Comparison of ENCODE assay signal across 39 cellular contexts in the genomic region with DNA sequence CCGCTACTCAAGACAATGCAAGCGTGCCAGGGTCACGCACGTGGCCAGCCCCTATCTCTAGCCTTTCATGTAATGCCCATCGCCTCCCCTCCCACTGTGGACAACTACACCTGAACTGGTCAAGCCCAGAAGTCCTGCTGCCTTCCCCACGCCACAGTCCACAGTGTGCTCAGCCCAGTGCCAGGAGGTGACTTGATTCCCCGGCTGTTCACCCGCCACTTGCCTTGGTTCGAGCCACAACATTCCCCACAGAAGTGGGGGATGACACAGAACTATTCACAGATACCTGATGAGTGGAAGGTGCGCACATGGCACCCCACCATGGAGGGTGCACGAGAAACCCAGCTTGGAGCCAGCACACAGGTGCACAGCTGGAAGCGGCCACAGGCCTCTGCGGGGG. TPM values are rescaled to one million over a fixed set of nuclear protein-coding genes. Genes with fewer than 3 reads are reported as not detected.
"Had no signal": no experiment of that assay in that cellular context is flagged by ENCODE, and none has a peak within 500 bp of the region (broad histone marks: within the 10 kb centered on the region; RNA-seq: fewer than 3 reads in every experiment).

No MANE protein-coding gene starts in this region.

- H3K27me3 ChIP-seq: MG63, Peyer's patch had no signal

- H3K27me3 Mint-ChIP-seq: activated B cell treated with CpG ODN at 0.5 μM for 24 hours; activated CD4-positive, alpha-beta memory T cell treated with anti-CD3 and anti-CD28 coated beads for 36 hours; activated naive CD4-positive, alpha-beta T cell treated with anti-CD3 and anti-CD28 coated beads, Interleukin-2, amount 50 U/mL, for 24 hours; activated naive CD8-positive, alpha-beta T cell treated with anti-CD3 and anti-CD28 coated beads, Interleukin-2, amount 50 U/mL, for 24 hours; activated T-helper 17 cell treated with anti-CD3 and anti-CD28 coated beads, Interleukin-2, amount 50 U/mL, for 72 hours; brain had no signal

- DNase-seq: activated B cell treated with CpG ODN at 0.5 μM for 24 hours; activated CD4-positive, alpha-beta memory T cell treated with anti-CD3 and anti-CD28 coated beads for 36 hours; activated CD4-positive, alpha-beta T cell treated with anti-CD3 and anti-CD28 coated beads for 4 hours; activated CD4-positive, alpha-beta T cell treated with anti-CD3 and anti-CD28 coated beads, Interleukin-2, amount 50 U/mL, for 1 hour; activated CD4-positive, CD25-positive, alpha-beta regulatory T cell treated with anti-CD3 and anti-CD28 coated beads, Interleukin-2, amount 50 U/mL, for 72 hours; activated effector memory CD4-positive, alpha-beta T cell treated with anti-CD3 and anti-CD28 coated beads, Interleukin-2, amount 50 U/mL, for 16 hours; activated naive CD4-positive, alpha-beta T cell treated with Interleukin-2 at 50 U/mL for 16 hours; activated naive CD8-positive, alpha-beta T cell treated with anti-CD3 and anti-CD28 coated beads, Interleukin-2, amount 50 U/mL, for 24 hours; activated T-cell treated with anti-CD3 and anti-CD28 coated beads, Interleukin-2, amount 50 U/mL, for 1 hour; activated T-cell treated with anti-CD3 and anti-CD28 coated beads, Interleukin-2, amount 50 U/mL, for 72 hours; anterior cingulate cortex; caudate nucleus; Kasumi-1; KG1; MG63; NCI-H1048; NCI-H1105 treated with DMSO at 0.1 percent for 48 hours; NCI-H1436; NCI-H1694; NCI-H2029; NCI-H345; NCI-H524 treated with DMSO at 0.1 percent for 48 hours; NK-92 treated with Interleukin-12 subunit alpha and Interleukin-12 subunit beta, amount 100 ng/mL, for 24 hours; PC-3; Peyer's patch; RPMI8226; SIG-M5; T-cell; T-helper 2 cell; T-helper 9 cell had no signal

- H3K9me3 Mint-ChIP-seq: activated B cell treated with CpG ODN at 0.5 μM for 24 hours; activated CD4-positive, alpha-beta memory T cell treated with anti-CD3 and anti-CD28 coated beads for 36 hours; activated naive CD4-positive, alpha-beta T cell treated with anti-CD3 and anti-CD28 coated beads, Interleukin-2, amount 50 U/mL, for 24 hours; activated naive CD8-positive, alpha-beta T cell treated with anti-CD3 and anti-CD28 coated beads, Interleukin-2, amount 50 U/mL, for 24 hours; activated T-cell treated with anti-CD3 and anti-CD28 coated beads, Interleukin-2, amount 50 U/mL, for 72 hours; activated T-helper 17 cell treated with anti-CD3 and anti-CD28 coated beads, Interleukin-2, amount 50 U/mL, for 72 hours; T-cell had no signal

- H3K27ac Mint-ChIP-seq: activated B cell treated with CpG ODN at 0.5 μM for 24 hours; activated CD4-positive, alpha-beta memory T cell treated with anti-CD3 and anti-CD28 coated beads for 36 hours; activated naive CD4-positive, alpha-beta T cell treated with anti-CD3 and anti-CD28 coated beads, Interleukin-2, amount 50 U/mL, for 24 hours; activated T-cell treated with anti-CD3 and anti-CD28 coated beads, Interleukin-2, amount 50 U/mL, for 72 hours; brain had no signal

- H3K36me3 Mint-ChIP-seq: activated naive CD4-positive, alpha-beta T cell treated with anti-CD3 and anti-CD28 coated beads, Interleukin-2, amount 50 U/mL, for 24 hours; brain had no signal

- FAIRE-seq: bronchial epithelial cell had no signal

- H3K4me3 Mint-ChIP-seq: activated B cell treated with CpG ODN at 0.5 μM for 24 hours; activated CD4-positive, alpha-beta memory T cell treated with anti-CD3 and anti-CD28 coated beads for 36 hours; activated naive CD4-positive, alpha-beta T cell treated with anti-CD3 and anti-CD28 coated beads, Interleukin-2, amount 50 U/mL, for 24 hours; activated naive CD8-positive, alpha-beta T cell treated with anti-CD3 and anti-CD28 coated beads, Interleukin-2, amount 50 U/mL, for 24 hours; activated T-cell treated with anti-CD3 and anti-CD28 coated beads, Interleukin-2, amount 50 U/mL, for 72 hours; activated T-helper 17 cell treated with anti-CD3 and anti-CD28 coated beads, Interleukin-2, amount 50 U/mL, for 72 hours; brain had no signal

- H3K27ac ChIP-seq: Peyer's patch, VCaP had no signal

- ATAC-seq: activated naive CD8-positive, alpha-beta T cell treated with anti-CD3 and anti-CD28 coated beads, Interleukin-2, amount 50 U/mL, for 24 hours; activated T-cell treated with anti-CD3 and anti-CD28 coated beads, Interleukin-2, amount 50 U/mL, for 72 hours; activated T-helper 17 cell treated with anti-CD3 and anti-CD28 coated beads, Interleukin-2, amount 50 U/mL, for 72 hours; PC-3; Right ventricle myocardium inferior; SK-N-SH treated with all-trans-retinoic acid at 6 μM for 48 hours; T-cell had no signal

- H3K4me3 ChIP-seq: MG63, Peyer's patch had no signal

- H3K9me3 ChIP-seq: MG63, Peyer's patch had no signal

- H3K36me3 ChIP-seq: MG63, Peyer's patch had no signal

RNA-seq across cellular contexts. Expression of a gene that starts 14.8 kb away (rescaled TPM):
- total RNA-seq: activated B cell treated with CpG ODN at 0.5 μM for 24 hours; activated CD4-positive, alpha-beta memory T cell treated with anti-CD3 and anti-CD28 coated beads for 36 hours; activated CD8-positive, alpha-beta memory T cell treated with anti-CD3 and anti-CD28 coated beads for 36 hours; activated T-cell treated with anti-CD3 and anti-CD28 coated beads, Interleukin-2, amount 50 U/mL, for 72 hours; bronchial epithelial cell; NCI-H460; PC-3; T-cell had no signal

RNA-seq across cellular contexts. Expression of a gene that starts 25.2 kb away (rescaled TPM):
- total RNA-seq: PC-3 had no signal
